Comparison of ENCODE assay signal across 1 cellular context in genomic region chr4:16967722-16968121, GRCh38.
TF ChIP-seq lines count a peak whose summit lies in the region.

No MANE protein-coding gene starts in this region.

TF ChIP-seq in HepG2, 621 proteins besides CTCF, POLR2A, EP300 and RAD21 (continued from another document):
- TF ChIP-seq AFF4 (CRISPR knock-in tag; IDR thresholded peaks at IDR 0.05): no peak
- TF ChIP-seq MNT (IDR thresholded peaks at IDR 0.05): no peak
- TF ChIP-seq ZNF737 (CRISPR knock-in tag; IDR thresholded peaks at IDR 0.05; ENCODE audit: borderline replicate concordance): no peak
- TF ChIP-seq ZFX (CRISPR knock-in tag; IDR thresholded peaks at IDR 0.05; ENCODE audit: low read depth): no peak
- TF ChIP-seq ZBTB34 (CRISPR knock-in tag; IDR thresholded peaks at IDR 0.05): no peak
- TF ChIP-seq TFAP4 (IDR thresholded peaks at IDR 0.05; ENCODE audit: borderline replicate concordance, low read depth): no peak
- no peak for TF ChIP-seq ZNF615 (CRISPR knock-in tag; IDR thresholded peaks at IDR 0.05; ENCODE audit: borderline replicate concordance)
- TF ChIP-seq ZNF160 (CRISPR knock-in tag; IDR thresholded peaks at IDR 0.05): no peak
- TF ChIP-seq SOX6 (IDR thresholded peaks at IDR 0.05): no peak
- no peak for TF ChIP-seq SOX6 (CRISPR knock-in tag; IDR thresholded peaks at IDR 0.05)
- TF ChIP-seq ZFP36L1 (CRISPR knock-in tag; IDR thresholded peaks at IDR 0.05): no peak
- TF ChIP-seq NKX3-1 (CRISPR knock-in tag; IDR thresholded peaks at IDR 0.05): no peak
- no peak for TF ChIP-seq TCF7 (IDR thresholded peaks at IDR 0.05; ENCODE audit: low read depth)
